ENCODE assay signal across 28 cellular contexts in genomic region chr5:158261669-158262367, GRCh38.
"Had no signal": no experiment of that assay in that cellular context is flagged by ENCODE, and none has a peak within 500 bp of the region (broad histone marks: within the 10 kb centered on the region; RNA-seq: fewer than 3 reads in every experiment).

No MANE protein-coding gene starts in this region.

- ATAC-seq: activated naive CD4-positive, alpha-beta T cell treated with anti-CD3 and anti-CD28 coated beads, Interleukin-2, amount 50 U/mL, for 72 hours; activated T-cell treated with anti-CD3 and anti-CD28 coated beads, Interleukin-2, amount 50 U/mL, for 72 hours; heart right ventricle; mucosa of descending colon; natural killer cell treated with Interleukin-12 subunit alpha and Interleukin-12 subunit beta and Interleukin-15 and Interleukin-18, amount 100 ng/mL, for 72 hours; sciatic nerve; stimulated activated naive CD8-positive, alpha-beta T cell treated with anti-CD3 and anti-CD28 coated beads, Interleukin-15, Interleukin-2, amounts not matched to agents 100 U/mL and 50 U/mL, for 24 hours had no signal

- H3K4me3 Mint-ChIP-seq: activated T-cell treated with anti-CD3 and anti-CD28 coated beads, Interleukin-2, amount 50 U/mL, for 72 hours; natural killer cell treated with Interleukin-12 subunit alpha and Interleukin-12 subunit beta and Interleukin-15 and Interleukin-18, amount 100 ng/mL, for 72 hours had no signal

- H3K27ac ChIP-seq: cardiac muscle cell, coronary artery, dorsolateral prefrontal cortex, esophagus squamous epithelium, heart right ventricle, left ventricle myocardium inferior, neutrophil, ovary, skin epidermis, testis, transverse colon, VCaP had no signal

- DNase-seq: activated CD4-positive, alpha-beta T cell treated with anti-CD3 and anti-CD28 coated beads for 4 hours; activated CD4-positive, alpha-beta T cell treated with anti-CD3 and anti-CD28 coated beads, Interleukin-2, amount 50 U/mL, for 4 hours; activated naive CD4-positive, alpha-beta T cell; activated T-cell treated with anti-CD3 and anti-CD28 coated beads for 4 hours; activated T-cell treated with anti-CD3 and anti-CD28 coated beads, Interleukin-2, amount 50 U/mL, for 72 hours; dorsolateral prefrontal cortex; effector memory CD4-positive, alpha-beta T cell; esophagus squamous epithelium; foreskin melanocyte; heart right ventricle; left ventricle myocardium inferior; mucosa of descending colon; ovary; stimulated activated CD4-positive, alpha-beta T cell treated with anti-CD3 and anti-CD28 coated beads, Interleukin-12 subunit alpha, Interleukin-12 subunit beta, amount 100 ng/mL, for 4 hours; stimulated activated CD4-positive, alpha-beta T cell treated with anti-CD3 and anti-CD28 coated beads, Interleukin-4, amount 100 ng/mL, for 1 hour; stimulated activated naive CD8-positive, alpha-beta T cell treated with anti-CD3 and anti-CD28 coated beads, Interleukin-15, Interleukin-2, amounts not matched to agents 100 U/mL and 50 U/mL, for 24 hours; testis; transverse colon had no signal

- H3K36me3 ChIP-seq: cardiac muscle cell, esophagus squamous epithelium, heart right ventricle, left ventricle myocardium inferior, neutrophil, ovary, transverse colon had no signal

- H3K9me3 Mint-ChIP-seq: activated T-cell treated with anti-CD3 and anti-CD28 coated beads, Interleukin-2, amount 50 U/mL, for 72 hours had no signal

- H3K9me3 ChIP-seq: esophagus squamous epithelium, mucosa of descending colon, neutrophil, ovary, testis, transverse colon had no signal

- H3K27ac Mint-ChIP-seq: activated naive CD4-positive, alpha-beta T cell treated with anti-CD3 and anti-CD28 coated beads, Interleukin-2, amount 50 U/mL, for 72 hours; activated T-cell treated with anti-CD3 and anti-CD28 coated beads, Interleukin-2, amount 50 U/mL, for 72 hours; natural killer cell treated with Interleukin-12 subunit alpha and Interleukin-12 subunit beta and Interleukin-15 and Interleukin-18, amount 100 ng/mL, for 72 hours; progenitor cell of endocrine pancreas had no signal

- H3K4me1 ChIP-seq: esophagus squamous epithelium, left ventricle myocardium inferior, testis, transverse colon had no signal

- H3K27me3 ChIP-seq: cardiac muscle cell, esophagus squamous epithelium, heart right ventricle, neutrophil, ovary, testis, transverse colon had no signal

- H3K4me3 ChIP-seq: cardiac muscle cell, coronary artery, dorsolateral prefrontal cortex, esophagus squamous epithelium, heart right ventricle, left ventricle myocardium inferior, lung, mucosa of descending colon, ovary, skin epidermis, testis, transverse colon had no signal

- H3K36me3 Mint-ChIP-seq: activated naive CD4-positive, alpha-beta T cell treated with anti-CD3 and anti-CD28 coated beads, Interleukin-2, amount 50 U/mL, for 72 hours; natural killer cell treated with Interleukin-12 subunit alpha and Interleukin-12 subunit beta and Interleukin-15 and Interleukin-18, amount 100 ng/mL, for 72 hours had no signal
